ENCODE assay signal across 2 cellular contexts in genomic region chr9:124478014-124478753, GRCh38.
TF ChIP-seq lines count a peak whose summit lies in the region.

No MANE protein-coding gene starts in this region.

TF ChIP-seq in IMR-90, 13 proteins besides CTCF, POLR2A, EP300 and RAD21 (continued from another document):
- TF ChIP-seq RFX5 (IDR thresholded peaks at IDR 0.05; ENCODE audit: low read depth, low read length) = no peak
- no peak for TF ChIP-seq MAZ (IDR thresholded peaks at IDR 0.05; ENCODE audit: borderline replicate concordance, low read depth, low read length)
- TF ChIP-seq FOS (IDR thresholded peaks at IDR 0.05; ENCODE audit: low read depth, low read length) = no peak
- no peak for TF ChIP-seq MXI1 (IDR thresholded peaks at IDR 0.05; ENCODE audit: borderline replicate concordance, low read depth, low read length)
- TF ChIP-seq CHD1 (IDR thresholded peaks at IDR 0.05; ENCODE audit: low read depth, low read length) = no peak
- TF ChIP-seq CEBPB (IDR thresholded peaks at IDR 0.05; ENCODE audit: low read depth, low read length) = no peak
- TF ChIP-seq ELK1 (IDR thresholded peaks at IDR 0.05; ENCODE audit: borderline replicate concordance, low read depth, low read length) = no peak
- no peak for TF ChIP-seq SMC3 (IDR thresholded peaks at IDR 0.05; ENCODE audit: low read depth, low read length)
- no peak for TF ChIP-seq MAFK (IDR thresholded peaks at IDR 0.05; ENCODE audit: low read depth, low read length)
- TF ChIP-seq BHLHE40 (IDR thresholded peaks at IDR 0.05; ENCODE audit: low read depth, low read length) = no peak
TF ChIP-seq in IMR-90: peak in this region for 0.

TF ChIP-seq in neural cell, 6 proteins besides CTCF, POLR2A, EP300 and RAD21 (continued from another document):
- TF ChIP-seq REST (IDR thresholded peaks at IDR 0.05; ENCODE audit: borderline replicate concordance) = no peak
- TF ChIP-seq EZH2 (IDR thresholded peaks at IDR 0.05; ENCODE audit: borderline replicate concordance, insufficient read depth, low read length, poor library complexity, severe bottlenecking) = no peak
